32 cellular contexts compared by ENCODE assay signal in the genomic region with DNA sequence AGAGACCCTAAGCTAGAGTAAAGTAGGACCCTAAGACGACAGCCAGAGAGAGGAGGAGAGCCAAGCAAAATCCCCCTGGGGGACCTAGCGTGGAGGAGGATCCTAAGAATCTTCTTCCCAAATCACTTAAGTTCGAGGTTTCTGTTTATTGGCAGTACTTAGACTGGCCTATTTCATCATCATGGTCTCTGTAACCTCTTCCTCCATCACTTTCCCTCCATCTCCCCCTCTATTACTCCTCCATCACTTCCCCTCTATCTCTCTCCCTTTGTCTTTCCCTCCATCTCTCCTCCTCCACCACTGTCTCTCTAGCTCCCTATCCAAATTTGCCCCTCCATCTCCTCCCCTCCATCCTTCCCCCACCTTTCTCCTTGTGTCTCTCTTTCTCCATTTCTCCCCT.
"Had no signal": no experiment of that assay in that cellular context is flagged by ENCODE, and none has a peak within 500 bp of the region (broad histone marks: within the 10 kb centered on the region; RNA-seq: fewer than 3 reads in every experiment).

No MANE protein-coding gene starts in this region.

- H3K9me3 ChIP-seq: ascending aorta had no signal

- DNase-seq: activated CD4-positive, alpha-beta memory T cell treated with anti-CD3 and anti-CD28 coated beads, Interleukin-2, amount 10 ng/mL, durations not matched to agents 7 days and 5 days; activated CD4-positive, alpha-beta T cell treated with anti-CD3 and anti-CD28 coated beads for 1 hour; activated CD4-positive, alpha-beta T cell treated with anti-CD3 and anti-CD28 coated beads for 36 hours; activated CD4-positive, alpha-beta T cell treated with anti-CD3 and anti-CD28 coated beads for 48 hours; activated CD4-positive, alpha-beta T cell treated with anti-CD3 and anti-CD28 coated beads, Interleukin-2, amount 10 ng/mL, durations not matched to agents 7 days and 5 days; activated CD4-positive, alpha-beta T cell treated with anti-CD3 and anti-CD28 coated beads, Interleukin-2, amount 50 U/mL, for 48 hours; activated CD4-positive, CD25-positive, alpha-beta regulatory T cell; activated CD8-positive, alpha-beta memory T cell treated with anti-CD3 and anti-CD28 coated beads for 24 hours; activated CD8-positive, alpha-beta memory T cell treated with anti-CD3 and anti-CD28 coated beads, Interleukin-2, amount 10 ng/mL, durations not matched to agents 7 days and 5 days; activated CD8-positive, alpha-beta memory T cell treated with anti-CD3 and anti-CD28 coated beads, Interleukin-2, amount 50 U/mL, for 48 hours; activated CD8-positive, alpha-beta T cell treated with anti-CD3 and anti-CD28 coated beads, Interleukin-2, amount 10 ng/mL, durations not matched to agents 7 days and 5 days; activated effector memory CD4-positive, alpha-beta T cell treated with Interleukin-2 at 50 U/mL for 16 hours; activated gamma-delta T cell; activated naive CD4-positive, alpha-beta T cell treated with anti-CD3 and anti-CD28 coated beads, Interleukin-2, amount 10 ng/mL, durations not matched to agents 7 days and 5 days; activated naive CD4-positive, alpha-beta T cell treated with Interleukin-2 at 50 U/mL for 16 hours; activated naive CD8-positive, alpha-beta T cell treated with anti-CD3 and anti-CD28 coated beads, Interleukin-2, amount 10 ng/mL, durations not matched to agents 7 days and 5 days; activated naive CD8-positive, alpha-beta T cell treated with anti-CD3 and anti-CD28 coated beads, Interleukin-2, amount 50 U/mL, for 24 hours; activated T-cell treated with anti-CD3 and anti-CD28 coated beads, Interleukin-2, amount 50 U/mL, for 24 hours; activated T-cell treated with anti-CD3 and anti-CD28 coated beads, Interleukin-2, amount 50 U/mL, for 48 hours; amygdala; anterior cingulate cortex; caudate nucleus; cerebellar nuclear complex; T-helper 1 cell; T-helper 2 cell; T-helper 9 cell; WERI-Rb-1 had no signal

- H3K27me3 ChIP-seq: ascending aorta, cardiac muscle cell had no signal

- ATAC-seq: activated CD4-positive, alpha-beta T cell treated with anti-CD3 and anti-CD28 coated beads for 36 hours; activated CD4-positive, CD25-positive, alpha-beta regulatory T cell treated with anti-CD3 and anti-CD28 coated beads, Interleukin-2, amount 50 U/mL, for 24 hours; activated CD8-positive, alpha-beta memory T cell treated with anti-CD3 and anti-CD28 coated beads, Interleukin-2, amount 10 ng/mL, durations not matched to agents 7 days and 5 days; activated CD8-positive, alpha-beta T cell treated with anti-CD3 and anti-CD28 coated beads, Interleukin-2, amount 10 ng/mL, durations not matched to agents 7 days and 5 days; activated naive CD8-positive, alpha-beta T cell treated with anti-CD3 and anti-CD28 coated beads, Interleukin-2, amount 50 U/mL, for 24 hours; WTC11 had no signal

- FAIRE-seq: bronchial epithelial cell had no signal

- H3K4me1 ChIP-seq: ascending aorta had no signal

- H3K36me3 ChIP-seq: ascending aorta, cardiac muscle cell, WERI-Rb-1 had no signal

- H3K27ac ChIP-seq: ascending aorta, cardiac muscle cell, WERI-Rb-1 had no signal

- H3K4me3 ChIP-seq: ascending aorta, cardiac muscle cell had no signal
